9 cellular contexts compared by ENCODE assay signal in the genomic region with DNA sequence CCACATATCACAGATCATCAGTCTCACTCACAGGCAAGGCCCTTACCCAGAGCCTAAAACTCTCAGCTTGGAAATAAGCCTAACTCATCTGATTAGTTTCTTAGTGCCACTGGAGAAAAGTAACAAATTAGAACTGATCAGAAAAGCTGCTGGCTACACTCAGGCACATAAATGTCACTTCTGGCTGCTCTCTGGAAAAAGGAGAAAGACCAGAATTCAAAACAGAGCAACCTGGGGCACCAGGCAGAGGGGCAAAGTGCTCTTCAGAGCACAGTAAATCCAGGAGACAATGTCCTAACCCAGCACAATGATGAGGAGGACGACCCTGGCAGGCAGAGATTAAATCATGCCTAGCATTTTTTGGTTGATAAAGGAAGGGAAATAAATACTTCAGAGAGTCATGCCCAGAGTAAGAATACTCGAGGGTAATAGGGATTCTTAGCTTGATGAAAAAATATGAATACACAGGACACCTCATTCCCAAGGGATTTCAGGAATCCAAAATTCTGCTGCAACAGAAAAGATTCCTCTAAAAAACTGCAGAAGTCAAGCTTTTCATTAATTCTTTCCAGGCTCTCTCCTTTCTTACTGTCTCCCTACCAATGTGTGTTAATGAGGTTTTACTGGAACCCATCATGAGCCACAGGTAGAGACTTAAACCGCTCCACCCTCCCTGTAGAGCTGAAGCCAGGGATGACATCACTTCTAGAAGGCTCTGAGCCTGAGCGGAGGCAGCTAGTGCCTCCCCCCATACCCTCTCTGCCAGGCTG. TPM values are rescaled to one million over a fixed set of nuclear protein-coding genes. Genes with fewer than 3 reads are reported as not detected.
DNase-seq lines count a peak whose midpoint lies in the region; ATAC-seq and TF ChIP-seq lines count a peak whose summit lies in the region.
"Had no signal": no experiment of that assay in that cellular context is flagged by ENCODE, and none has a peak within 500 bp of the region (broad histone marks: within the 10 kb centered on the region; RNA-seq: fewer than 3 reads in every experiment).

No MANE protein-coding gene starts in this region.

- H3K79me2 ChIP-seq in PC-9 (ENCODE audit: low read depth) (peaks cover 56% of the 10 kb centered on the region), osteoblast (ENCODE audit: insufficient read depth, low read length) (no peaks in the 10 kb centered on the region)

- H3K4me2 ChIP-seq in PC-9 = peak overlapping the region; percentile 92
- H3K4me2 ChIP-seq in osteoblast (ENCODE audit: insufficient read depth, low read length) = peak overlapping the region; percentile 34

- no peak overlapping the region for H2AFZ ChIP-seq in PC-9
- H2AFZ ChIP-seq in osteoblast (ENCODE audit: low read length) = no peak overlapping the region

- 0 out of 2 replicates have a peak overlapping the region, but pooled peaks have one; percentile 20 for H3K27ac ChIP-seq in PC-9
- peak overlapping the region; percentile 89 to 97 for H3K27ac ChIP-seq in esophagus (ENCODE audit: low read depth in 2 of 2, low read length in 1 of 2)
- H3K27ac ChIP-seq in osteoblast (ENCODE audit: low read depth, low read length) = no peak overlapping the region
- no peak overlapping the region for H3K27ac ChIP-seq in esophagus muscularis mucosa (replicated peaks in 1 of 4)

- BruUV-seq in PC-9 (replicated peaks; lab: Mats Ljungman, UMichigan) = no TSS peak

- H3K9me2 ChIP-seq in PC-9 (ENCODE audit: insufficient read depth) = no peaks in the 10 kb centered on the region

- CTCF ChIA-PET in PC-9 (lab: Charles Lee) = interaction anchor here (0.8 to 1.4 kb wide), 2 partner anchors 11 to 36 kb away, joined by 3 read pairs; no protein-coding TSS in a partner anchor

- WGBS in esophagus, 2 donors = 40 to 43% methylated on average over 4 of the region's 4 CpGs
- 77% methylated on average over 4 of the region's 4 CpGs for WGBS in esophagus muscularis mucosa

- no peak for TF ChIP-seq POLR2A in esophagus muscularis mucosa (IDR thresholded peaks at IDR 0.05; ENCODE audit: low read depth)

- no peaks in the 10 kb centered on the region for H3K9me3 ChIP-seq in PC-9 (ENCODE audit: insufficient read depth, low read depth)
- no peaks in the 10 kb centered on the region for H3K9me3 ChIP-seq in esophagus (ENCODE audit: control insufficient read depth in 2 of 2, insufficient read depth in 1 of 2, low read depth in 1 of 2, low read length in 1 of 2)
- no peaks in the 10 kb centered on the region for H3K9me3 ChIP-seq in osteoblast (ENCODE audit: low read depth, low read length)
- no peaks in the 10 kb centered on the region for H3K9me3 ChIP-seq in esophagus muscularis mucosa

- TF ChIP-seq EP300 in esophagus muscularis mucosa (IDR thresholded peaks at IDR 0.05) = no peak

- TF ChIP-seq CTCF in PC-9 (conservative IDR thresholded peaks at IDR 0.05) (no peak), osteoblast (IDR thresholded peaks at IDR 0.05; ENCODE audit: extremely low read depth, low read depth, low read length) (no peak), esophagus muscularis mucosa (IDR thresholded peaks at IDR 0.05) (no peak)

- H3K27me3 ChIP-seq in PC-9 (ENCODE audit: insufficient read depth, low read depth) (no peaks in the 10 kb centered on the region), esophagus (ENCODE audit: control insufficient read depth in 1 of 2, insufficient read depth in 2 of 2, low read length in 2 of 2) (no peaks in the 10 kb centered on the region), osteoblast (ENCODE audit: insufficient read depth, low read length) (no peaks in the 10 kb centered on the region), esophagus muscularis mucosa (peaks cover 0 to 14% (median 0%) of the 10 kb centered on the region in 4 donors)

- H3K4me3 ChIP-seq in PC-9 (no peak overlapping the region), esophagus (ENCODE audit: low read depth in 1 of 2, low read length in 2 of 2) (peak overlapping the region; percentile 3 to 66), osteoblast (ENCODE audit: insufficient read depth, low read length) (no peak overlapping the region), esophagus muscularis mucosa (no peak overlapping the region)

- H3K36me3 ChIP-seq in PC-9 (ENCODE audit: low read depth) (no peaks in the 10 kb centered on the region), esophagus (ENCODE audit: control insufficient read depth in 2 of 2, insufficient read depth in 2 of 2, low read length in 1 of 2) (peaks cover 0 to 4% of the 10 kb centered on the region in 2 donors), osteoblast (ENCODE audit: insufficient read depth, low read length) (no peaks in the 10 kb centered on the region), esophagus muscularis mucosa (no peaks in the 10 kb centered on the region)

- H3K4me1 ChIP-seq in PC-9 (replicated peaks; ENCODE audit: insufficient read depth) (peaks cover 41% of the 10 kb centered on the region), esophagus (ENCODE audit: control insufficient read depth in 2 of 2, insufficient read depth in 2 of 2, low read length in 1 of 2) (peaks cover 6 to 40% of the 10 kb centered on the region in 2 donors), osteoblast (ENCODE audit: insufficient read depth, low read length) (peaks cover 22% of the 10 kb centered on the region), esophagus muscularis mucosa (peaks cover 16 to 34% (median 29%) of the 10 kb centered on the region in 4 donors)

- intact Hi-C loops in PC-9 (cut with micrococcal nuclease; ENCODE audit: unreplicated experiment) = loop anchor here (2.0 to 5.0 kb wide), 2 partner anchors 15 to 209 kb away; partner anchors contain the start of gene MATN3
- intact Hi-C loops in esophagus muscularis mucosa (cut with DNase I) = loop anchor here (10.0 kb wide), 2 partner anchors 87 to 117 kb away; no protein-coding TSS in a partner anchor

- DNase-seq in Daoy (ENCODE audit: low read depth) (peak; percentile 42), PC-9 (no peak), osteoblast (ENCODE audit: insufficient read length, low spot score, missing footprints) (peak; percentile 90), esophagus muscularis mucosa (ENCODE audit: extremely low spot score) (no peak), NCI-H1694 treated with DMSO at 0.1 percent for 48 hours (lab: John Stamatoyannopoulos, UW) (no peak)
- DNase-seq: activated CD4-positive, alpha-beta T cell treated with anti-CD3 and anti-CD28 coated beads, Interleukin-2, amount 10 ng/mL, durations not matched to agents 7 days and 5 days had no signal

- peaks cover 33% of the 10 kb centered on the region; the same call in 1 of the 2 replicates for H3F3A ChIP-seq in PC-9 (ENCODE audit: insufficient read depth, low read depth)

- H4K20me1 ChIP-seq in PC-9 (ENCODE audit: insufficient read depth) (no peaks in the 10 kb centered on the region), osteoblast (ENCODE audit: insufficient read depth, low read length) (no peaks in the 10 kb centered on the region)

- ATAC-seq in GM19328 (IDR thresholded peaks at IDR 0.05; ENCODE audit: unreplicated experiment) (no peak), GM21529 (IDR thresholded peaks at IDR 0.05; ENCODE audit: unreplicated experiment) (no peak)

- POLR2A ChIA-PET in PC-9 (lab: Charles Lee; ENCODE audit: unreplicated experiment) = interaction anchor here (0.7 kb wide), 1 partner anchor 77 kb away, joined by 3 read pairs; no protein-coding TSS in a partner anchor

RNA-seq across cellular contexts. Expression of gene SDC1, which starts 3.6 kb away (rescaled TPM):
- 75.2 and 84.6 TPM in 2 replicates for total RNA-seq in Daoy (2014; rRNA removed; shearing (Covaris generic))
- total RNA-seq in PC-9 (2021) (114 and 128 TPM in 2 replicates), osteoblast (7.6 and 11.8 TPM in 2 replicates), esophagus muscularis mucosa (1 to 10 TPM in 1 of 4 donors, under 1 TPM in 3; 0.33 to 1.6 (median 0.47) TPM)
- 100 to 1,000 TPM; 239 to 334 TPM for polyA plus RNA-seq in esophagus

Comparison
In these comparisons a context has a peak if more than half of its experiments do, and no peak if none do; other contexts are left out.
1. DNase-seq: peak in Daoy (single experiment) and osteoblast (single experiment); none in PC-9 (0 of 2), esophagus muscularis mucosa (single experiment) and NCI-H1694 treated with DMSO at 0.1 percent for 48 hours (single experiment).
2. H3K27ac ChIP-seq: peak in PC-9 (single experiment) and esophagus (2 of 2); none in osteoblast (single experiment) and esophagus muscularis mucosa (0 of 4).
3. H3K4me3 ChIP-seq: peak in esophagus (2 of 2); none in PC-9 (single experiment), osteoblast (single experiment) and esophagus muscularis mucosa (0 of 4).